In genomic region chr21:40618216-40618615, GRCh38 we compare ENCODE assay signal across 16 cellular contexts.
"Had no signal": no experiment of that assay in that cellular context is flagged by ENCODE, and none has a peak within 500 bp of the region (broad histone marks: within the 10 kb centered on the region; RNA-seq: fewer than 3 reads in every experiment).

No MANE protein-coding gene starts in this region.

- DNase-seq: activated CD4-positive, alpha-beta T cell treated with anti-CD3 and anti-CD28 coated beads, Interleukin-2, amount 10 ng/mL, durations not matched to agents 24 days and 14 days; activated CD8-positive, alpha-beta T cell treated with anti-CD3 and anti-CD28 coated beads for 36 hours; activated naive CD4-positive, alpha-beta T cell treated with anti-CD3 and anti-CD28 coated beads for 36 hours; activated T-cell treated with anti-CD3 and anti-CD28 coated beads, Interleukin-2, amount 50 U/mL, for 1 hour; body of pancreas; caudate nucleus; foreskin keratinocyte; hippocampal formation; kidney; left lung; midbrain; right cardiac atrium; stimulated activated CD4-positive, alpha-beta T cell treated with anti-CD3 and anti-CD28 coated beads, Interleukin-2, amount 100 ng/mL, for 24 hours; stimulated activated naive CD8-positive, alpha-beta T cell treated with anti-CD3 and anti-CD28 coated beads, Interleukin-15, Interleukin-2, amounts not matched to agents 100 U/mL and 50 U/mL, for 24 hours; substantia nigra; tibial artery had no signal

- ATAC-seq: activated CD8-positive, alpha-beta T cell treated with anti-CD3 and anti-CD28 coated beads for 36 hours; body of pancreas; foreskin keratinocyte; left lung; right cardiac atrium; stimulated activated naive CD8-positive, alpha-beta T cell treated with anti-CD3 and anti-CD28 coated beads, Interleukin-15, Interleukin-2, amounts not matched to agents 100 U/mL and 50 U/mL, for 24 hours had no signal
